9 cellular contexts compared by ENCODE assay signal in genomic region chr10:48309711-48310226, GRCh38. TPM values are rescaled to one million over a fixed set of nuclear protein-coding genes. Genes with fewer than 3 reads are reported as not detected.
DNase-seq lines count a peak whose midpoint lies in the region; ATAC-seq and TF ChIP-seq lines count a peak whose summit lies in the region.
"Had no signal": no experiment of that assay in that cellular context is flagged by ENCODE, and none has a peak within 500 bp of the region (broad histone marks: within the 10 kb centered on the region; RNA-seq: fewer than 3 reads in every experiment).

No MANE protein-coding gene starts in this region.

- H3K4me1 Mint-ChIP-seq in activated naive CD8-positive, alpha-beta T cell treated with anti-CD3 and anti-CD28 coated beads, Interleukin-2, amount 50 U/mL, for 24 hours: peaks cover 53% of the 10 kb centered on the region

- no peaks in the 10 kb centered on the region for H3K27me3 Mint-ChIP-seq in activated naive CD8-positive, alpha-beta T cell treated with anti-CD3 and anti-CD28 coated beads, Interleukin-2, amount 50 U/mL, for 24 hours

- CTCF ChIA-PET in HEK293 (lab: Yijun Ruan, JAX): interaction anchor here (0.6 to 2.5 kb wide), 16 partner anchors 9 to 1792 kb away, joined by 3 to 21 read pairs (median 3); no protein-coding TSS in a partner anchor

- H3K4me3 ChIP-seq in HEK293 (ENCODE audit: low read depth, low read length): no peak overlapping the region
- H3K4me3 ChIP-seq in mucosa of descending colon: no peak overlapping the region
- no peak overlapping the region for H3K4me3 ChIP-seq in vagina

- no peak for TF ChIP-seq POLR2A in vagina (IDR thresholded peaks at IDR 0.05)

- DNase-seq in EH (ENCODE audit: low read depth): peak; percentile 87
- DNase-seq in activated naive CD8-positive, alpha-beta T cell treated with anti-CD3 and anti-CD28 coated beads, Interleukin-2, amount 50 U/mL, for 24 hours: no peak
- no peak for DNase-seq in mucosa of descending colon
- DNase-seq in vagina (ENCODE audit: extremely low spot score in 2 of 2): no peak
- DNase-seq in stimulated activated CD4-positive, alpha-beta T cell treated with anti-CD3 and anti-CD28 coated beads, Interleukin-4, amount 100 ng/mL, for 1 hour: no peak
- DNase-seq in mesenteric fat pad (ENCODE audit: low spot score): no peak
- DNase-seq: activated CD4-positive, alpha-beta T cell treated with anti-CD3 and anti-CD28 coated beads for 48 hours had no signal

- H3K4me1 ChIP-seq in HEK293 (ENCODE audit: control insufficient read depth, insufficient read depth, low read length) (peaks cover 9% of the 10 kb centered on the region; the same call in 1 of the 2 replicates), mucosa of descending colon (ENCODE audit: low read depth) (peaks cover 15% of the 10 kb centered on the region), vagina (peaks cover 31% of the 10 kb centered on the region)

- POLR2A ChIA-PET in HEK293 (lab: Yijun Ruan, JAX): no interaction called here

- intact Hi-C loops in mucosa of descending colon (cut with DNase I, micrococcal nuclease): no loop called here
- intact Hi-C loops in vagina (cut with DNase I): no loop called here

- TF ChIP-seq CTCF in HEK293 (tag by site-specific recombination; IDR thresholded peaks at IDR 0.05) (peak; percentile 23; the same call in 1 of the 2 replicates), mucosa of descending colon (IDR thresholded peaks at IDR 0.05) (peak; percentile 25), vagina (IDR thresholded peaks at IDR 0.05) (no peak)

- H3K27me3 ChIP-seq in vagina: no peaks in the 10 kb centered on the region

- H3K36me3 ChIP-seq in HEK293 (ENCODE audit: control insufficient read depth in 2 of 2, insufficient read depth in 1 of 2, low read length in 2 of 2) (no peaks in the 10 kb centered on the region), mucosa of descending colon (ENCODE audit: low read depth) (peaks cover 4% of the 10 kb centered on the region), vagina (no peaks in the 10 kb centered on the region)

- no peaks in the 10 kb centered on the region for H3K9me3 ChIP-seq in HEK293 (ENCODE audit: control insufficient read depth, insufficient read depth, low read depth, low read length)
- no peaks in the 10 kb centered on the region for H3K9me3 ChIP-seq in mucosa of descending colon
- H3K9me3 ChIP-seq in vagina: no peaks in the 10 kb centered on the region

- no peak overlapping the region for H3K4me3 Mint-ChIP-seq in activated naive CD8-positive, alpha-beta T cell treated with anti-CD3 and anti-CD28 coated beads, Interleukin-2, amount 50 U/mL, for 24 hours

- peak; percentile 67 for ATAC-seq in activated naive CD8-positive, alpha-beta T cell treated with anti-CD3 and anti-CD28 coated beads, Interleukin-2, amount 50 U/mL, for 24 hours
- ATAC-seq in mucosa of descending colon (peak; percentile 11), GM19351 (IDR thresholded peaks at IDR 0.05; ENCODE audit: unreplicated experiment) (no peak)

- peaks cover 7% of the 10 kb centered on the region for H3K36me3 Mint-ChIP-seq in activated naive CD8-positive, alpha-beta T cell treated with anti-CD3 and anti-CD28 coated beads, Interleukin-2, amount 50 U/mL, for 24 hours (ENCODE audit: low read depth)

- H3K27ac ChIP-seq in HEK293 (ENCODE audit: extremely low read depth, low read depth, low read length) (no peak overlapping the region), vagina (no peak overlapping the region)

- H3K27ac Mint-ChIP-seq in activated naive CD8-positive, alpha-beta T cell treated with anti-CD3 and anti-CD28 coated beads, Interleukin-2, amount 50 U/mL, for 24 hours: peak overlapping the region; percentile 74

- no peaks in the 10 kb centered on the region for H3K9me3 Mint-ChIP-seq in activated naive CD8-positive, alpha-beta T cell treated with anti-CD3 and anti-CD28 coated beads, Interleukin-2, amount 50 U/mL, for 24 hours

TF ChIP-seq in HEK293, 187 proteins besides CTCF, POLR2A, EP300 and RAD21:
- TF ChIP-seq ZNF747 (tag by site-specific recombination; IDR thresholded peaks at IDR 0.05): no peak
- TF ChIP-seq ZNF654 (tag by site-specific recombination; IDR thresholded peaks at IDR 0.05; ENCODE audit: low read depth): peak; percentile 28
- TF ChIP-seq ZBTB17 (tag by site-specific recombination; IDR thresholded peaks at IDR 0.05): 0 out of 2 replicates have a peak, but pooled peaks have one; percentile 32
- no peak for TF ChIP-seq ZNF513 (tag by site-specific recombination; IDR thresholded peaks at IDR 0.05)
- no peak for TF ChIP-seq SCRT2 (tag by site-specific recombination; IDR thresholded peaks at IDR 0.05)

RNA-seq across cellular contexts. Expression of gene MAPK8, which starts 3.3 kb away (rescaled TPM):
- 10 to 100 TPM; 47.1 to 56.4 (median 53.5) TPM for total RNA-seq in mucosa of descending colon
- 54.3 TPM for total RNA-seq in vagina
- 30.3 TPM for total RNA-seq in mesenteric fat pad

RNA-seq across cellular contexts. Expression of gene FRMPD2, which starts 35.3 kb away (rescaled TPM):
- total RNA-seq in mucosa of descending colon (under 1 TPM in 2 of 3 donors, not detected in 1; 0.35 to 0.73 TPM), vagina (not detected), mesenteric fat pad (not detected)

Comparison
In these comparisons a context has a peak if more than half of its experiments do, and no peak if none do; other contexts are left out.
1. CTCF ChIP-seq: peak in HEK293 (single experiment) and mucosa of descending colon (single experiment); none in vagina (0 of 3).